In genomic region chr11:67317365-67318238, GRCh38 we compare ENCODE assay signal across 1 cellular context.
A peak's percentile ranks its signal among the peaks of the same experiment; 100 is the strongest.
TF ChIP-seq lines count a peak whose summit lies in the region.

No MANE protein-coding gene starts in this region.

TF ChIP-seq in GM12878, 131 proteins besides CTCF, POLR2A, EP300 and RAD21 (continues in another document):
- TF ChIP-seq MEF2B (IDR thresholded peaks at IDR 0.05; ENCODE audit: partially characterized antibody, poor library complexity, severe bottlenecking), result peak; percentile 96
- TF ChIP-seq, protein P1, sequence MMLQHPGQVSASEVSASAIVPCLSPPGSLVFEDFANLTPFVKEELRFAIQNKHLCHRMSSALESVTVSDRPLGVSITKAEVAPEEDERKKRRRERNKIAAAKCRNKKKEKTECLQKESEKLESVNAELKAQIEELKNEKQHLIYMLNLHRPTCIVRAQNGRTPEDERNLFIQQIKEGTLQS (IDR thresholded peaks at IDR 0.05; ENCODE audit: borderline replicate concordance, extremely low read depth, low read depth, low read length), result peak; percentile 81; the same call in 1 of the 2 replicates
- TF ChIP-seq ZNF274 (IDR thresholded peaks at IDR 0.05; ENCODE audit: insufficient read depth, insufficient read length), result no peak
- no peak for TF ChIP-seq CBX3 (IDR thresholded peaks at IDR 0.05; ENCODE audit: borderline replicate concordance, low read depth)
- TF ChIP-seq HDAC6 (IDR thresholded peaks at IDR 0.05; ENCODE audit: unreplicated experiment), result no peak
- peak; percentile 100 for TF ChIP-seq BMI1 (IDR thresholded peaks at IDR 0.05; ENCODE audit: borderline replicate concordance)
- no peak for TF ChIP-seq NR2C1 (IDR thresholded peaks at IDR 0.05)
- TF ChIP-seq EED (IDR thresholded peaks at IDR 0.05; ENCODE audit: low read depth), result no peak; the same call in 1 of the 2 replicates
- no peak for TF ChIP-seq MTA3 (IDR thresholded peaks at IDR 0.05; ENCODE audit: borderline replicate concordance, low read length)
- TF ChIP-seq STAT1 (conservative IDR thresholded peaks at IDR 0.05), result peak; percentile 93
- no peak; the same call in 1 of the 2 replicates for TF ChIP-seq SREBF1 (IDR thresholded peaks at IDR 0.05; ENCODE audit: low read length)
- 0 out of 2 replicates have a peak, but pooled peaks have one; percentile 28 for TF ChIP-seq TAF1 (IDR thresholded peaks at IDR 0.05; ENCODE audit: borderline replicate concordance, low read depth, low read length)
- peak; percentile 93 for TF ChIP-seq SMARCA5 (IDR thresholded peaks at IDR 0.05)
- no peak for TF ChIP-seq SREBF2 (IDR thresholded peaks at IDR 0.05; ENCODE audit: low read length)
- TF ChIP-seq PML (IDR thresholded peaks at IDR 0.05; ENCODE audit: low read length), result no peak
- 0 out of 2 replicates have a peak, but pooled peaks have one; percentile 65 for TF ChIP-seq DPF2 (IDR thresholded peaks at IDR 0.05)
- no peak; the same call in 1 of the 2 replicates for TF ChIP-seq TBL1XR1 (IDR thresholded peaks at IDR 0.05; ENCODE audit: low read depth, low read length)
- TF ChIP-seq E2F4 (IDR thresholded peaks at IDR 0.05; ENCODE audit: low read depth, low read length), result peak; percentile 63; the same call in 1 of the 2 replicates
- TF ChIP-seq SRF (IDR thresholded peaks at IDR 0.05; ENCODE audit: low read depth in 2 of 2, low read length in 2 of 2), result 0 out of 4 replicates have a peak, but pooled peaks of 1 of the 2 experiments have one; percentile 43
- TF ChIP-seq, protein P2, sequence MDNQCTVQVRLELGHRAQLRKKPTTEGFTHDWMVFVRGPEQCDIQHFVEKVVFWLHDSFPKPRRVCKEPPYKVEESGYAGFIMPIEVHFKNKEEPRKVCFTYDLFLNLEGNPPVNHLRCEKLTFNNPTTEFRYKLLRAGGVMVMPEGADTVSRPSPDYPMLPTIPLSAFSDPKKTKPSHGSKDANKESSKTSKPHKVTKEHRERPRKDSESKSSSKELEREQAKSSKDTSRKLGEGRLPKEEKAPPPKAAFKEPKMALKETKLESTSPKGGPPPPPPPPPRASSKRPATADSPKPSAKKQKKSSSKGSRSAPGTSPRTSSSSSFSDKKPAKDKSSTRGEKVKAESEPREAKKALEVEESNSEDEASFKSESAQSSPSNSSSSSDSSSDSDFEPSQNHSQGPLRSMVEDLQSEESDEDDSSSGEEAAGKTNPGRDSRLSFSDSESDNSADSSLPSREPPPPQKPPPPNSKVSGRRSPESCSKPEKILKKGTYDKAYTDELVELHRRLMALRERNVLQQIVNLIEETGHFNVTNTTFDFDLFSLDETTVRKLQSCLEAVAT (IDR thresholded peaks at IDR 0.05), result peak; percentile 95
- TF ChIP-seq ESRRA (IDR thresholded peaks at IDR 0.05; ENCODE audit: low read length), result peak; percentile 34; the same call in 1 of the 2 replicates
- no peak for TF ChIP-seq STAT3 (IDR thresholded peaks at IDR 0.05; ENCODE audit: low read depth, low read length)
- TF ChIP-seq SIN3A (IDR thresholded peaks at IDR 0.05; ENCODE audit: low read depth, low read length), result peak; percentile 75
- peak; percentile 47 for TF ChIP-seq KLF5 (IDR thresholded peaks at IDR 0.05; ENCODE audit: partially characterized antibody)
- peak; percentile 96 for TF ChIP-seq IKZF1 (conservative IDR thresholded peaks at IDR 0.05)
- TF ChIP-seq ATF7 (IDR thresholded peaks at IDR 0.05; ENCODE audit: low read depth), result no peak; the same call in 1 of the 2 replicates
- TF ChIP-seq SMC3 (IDR thresholded peaks at IDR 0.05; ENCODE audit: borderline replicate concordance, low read length), result peak; percentile 93
- TF ChIP-seq, protein P3, sequence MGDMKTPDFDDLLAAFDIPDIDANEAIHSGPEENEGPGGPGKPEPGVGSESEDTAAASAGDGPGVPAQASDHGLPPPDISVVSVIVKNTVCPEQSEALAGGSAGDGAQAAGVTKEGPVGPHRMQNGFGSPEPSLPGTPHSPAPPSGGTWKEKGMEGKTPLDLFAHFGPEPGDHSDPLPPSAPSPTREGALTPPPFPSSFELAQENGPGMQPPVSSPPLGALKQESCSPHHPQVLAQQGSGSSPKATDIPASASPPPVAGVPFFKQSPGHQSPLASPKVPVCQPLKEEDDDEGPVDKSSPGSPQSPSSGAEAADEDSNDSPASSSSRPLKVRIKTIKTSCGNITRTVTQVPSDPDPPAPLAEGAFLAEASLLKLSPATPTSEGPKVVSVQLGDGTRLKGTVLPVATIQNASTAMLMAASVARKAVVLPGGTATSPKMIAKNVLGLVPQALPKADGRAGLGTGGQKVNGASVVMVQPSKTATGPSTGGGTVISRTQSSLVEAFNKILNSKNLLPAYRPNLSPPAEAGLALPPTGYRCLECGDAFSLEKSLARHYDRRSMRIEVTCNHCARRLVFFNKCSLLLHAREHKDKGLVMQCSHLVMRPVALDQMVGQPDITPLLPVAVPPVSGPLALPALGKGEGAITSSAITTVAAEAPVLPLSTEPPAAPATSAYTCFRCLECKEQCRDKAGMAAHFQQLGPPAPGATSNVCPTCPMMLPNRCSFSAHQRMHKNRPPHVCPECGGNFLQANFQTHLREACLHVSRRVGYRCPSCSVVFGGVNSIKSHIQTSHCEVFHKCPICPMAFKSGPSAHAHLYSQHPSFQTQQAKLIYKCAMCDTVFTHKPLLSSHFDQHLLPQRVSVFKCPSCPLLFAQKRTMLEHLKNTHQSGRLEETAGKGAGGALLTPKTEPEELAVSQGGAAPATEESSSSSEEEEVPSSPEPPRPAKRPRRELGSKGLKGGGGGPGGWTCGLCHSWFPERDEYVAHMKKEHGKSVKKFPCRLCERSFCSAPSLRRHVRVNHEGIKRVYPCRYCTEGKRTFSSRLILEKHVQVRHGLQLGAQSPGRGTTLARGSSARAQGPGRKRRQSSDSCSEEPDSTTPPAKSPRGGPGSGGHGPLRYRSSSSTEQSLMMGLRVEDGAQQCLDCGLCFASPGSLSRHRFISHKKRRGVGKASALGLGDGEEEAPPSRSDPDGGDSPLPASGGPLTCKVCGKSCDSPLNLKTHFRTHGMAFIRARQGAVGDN (IDR thresholded peaks at IDR 0.05), result no peak
- TF ChIP-seq BACH1 (IDR thresholded peaks at IDR 0.05; ENCODE audit: borderline replicate concordance), result peak; percentile 56; the same call in 1 of the 2 replicates
- TF ChIP-seq RAD51 (IDR thresholded peaks at IDR 0.05), result no peak
- TF ChIP-seq BCLAF1 (IDR thresholded peaks at IDR 0.05), result no peak
- TF ChIP-seq HCFC1 (IDR thresholded peaks at IDR 0.05; ENCODE audit: low read length), result peak; percentile 95
- no peak for TF ChIP-seq RBBP5 (conservative IDR thresholded peaks at IDR 0.05)
- no peak for TF ChIP-seq SMAD5 (IDR thresholded peaks at IDR 0.05; ENCODE audit: low read depth)
- TF ChIP-seq FOXK2 (IDR thresholded peaks at IDR 0.05), result peak; percentile 29
- no peak for TF ChIP-seq HDAC2 (IDR thresholded peaks at IDR 0.05)
- TF ChIP-seq IRF5 (IDR thresholded peaks at IDR 0.05; ENCODE audit: borderline replicate concordance), result peak; percentile 67
- TF ChIP-seq NR2F1 (conservative IDR thresholded peaks at IDR 0.05), result peak; percentile 77
- peak; percentile 89; the same call in 1 of the 2 replicates for TF ChIP-seq ZNF207 (IDR thresholded peaks at IDR 0.05; ENCODE audit: borderline replicate concordance)
- TF ChIP-seq FOS (IDR thresholded peaks at IDR 0.05; ENCODE audit: borderline replicate concordance, extremely low read depth, insufficient read length), result no peak
- TF ChIP-seq PKNOX1 (IDR thresholded peaks at IDR 0.05), result no peak
- no peak for TF ChIP-seq BCL3 (IDR thresholded peaks at IDR 0.05; ENCODE audit: borderline replicate concordance, insufficient read depth, low read depth, low read length, poor library complexity, severe bottlenecking)
- TF ChIP-seq ZZZ3 (IDR thresholded peaks at IDR 0.05; ENCODE audit: control insufficient read depth, insufficient read length, low read depth), result no peak
- TF ChIP-seq, protein P4, sequence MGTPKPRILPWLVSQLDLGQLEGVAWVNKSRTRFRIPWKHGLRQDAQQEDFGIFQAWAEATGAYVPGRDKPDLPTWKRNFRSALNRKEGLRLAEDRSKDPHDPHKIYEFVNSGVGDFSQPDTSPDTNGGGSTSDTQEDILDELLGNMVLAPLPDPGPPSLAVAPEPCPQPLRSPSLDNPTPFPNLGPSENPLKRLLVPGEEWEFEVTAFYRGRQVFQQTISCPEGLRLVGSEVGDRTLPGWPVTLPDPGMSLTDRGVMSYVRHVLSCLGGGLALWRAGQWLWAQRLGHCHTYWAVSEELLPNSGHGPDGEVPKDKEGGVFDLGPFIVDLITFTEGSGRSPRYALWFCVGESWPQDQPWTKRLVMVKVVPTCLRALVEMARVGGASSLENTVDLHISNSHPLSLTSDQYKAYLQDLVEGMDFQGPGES (IDR thresholded peaks at IDR 0.05), result 0 out of 2 replicates have a peak, but pooled peaks have one; percentile 44
- no peak for TF ChIP-seq EGR1 (IDR thresholded peaks at IDR 0.05; ENCODE audit: borderline replicate concordance in 1 of 2, low read depth in 2 of 2, low read length in 2 of 2)
- TF ChIP-seq PAX5 (IDR thresholded peaks at IDR 0.05; ENCODE audit: borderline replicate concordance, low read depth, low read length), result peak; percentile 76; the same call in 1 of the 2 replicates
- peak; percentile 91; the same call in 1 of the 2 replicates for TF ChIP-seq TCF3 (IDR thresholded peaks at IDR 0.05; ENCODE audit: borderline replicate concordance, insufficient read depth, low read depth, low read length)
